Comparison of ENCODE assay signal across 1 cellular context in genomic region chr1:35192056-35192852, GRCh38.
TF ChIP-seq lines count a peak whose summit lies in the region.

No MANE protein-coding gene starts in this region.

TF ChIP-seq in GM12878, 131 proteins besides CTCF, POLR2A, EP300 and RAD21 (continued from another document):
- TF ChIP-seq REST (IDR thresholded peaks at IDR 0.05; ENCODE audit: low read depth, low read length) (no peak), SMAD5 (IDR thresholded peaks at IDR 0.05; ENCODE audit: low read depth) (0 out of 2 replicates have a peak, but pooled peaks have one; percentile 35), MAX (IDR thresholded peaks at IDR 0.05; ENCODE audit: low read depth, low read length) (peak; percentile 14; the same call in 1 of the 2 replicates), MYC (IDR thresholded peaks at IDR 0.05; ENCODE audit: insufficient read depth, insufficient read length, insufficient replicate concordance, low read length, severe bottlenecking) (no peak), RELB (IDR thresholded peaks at IDR 0.05; ENCODE audit: low read depth) (no peak)
